ENCODE assay signal across 8 cellular contexts in genomic region chr12:2691340-2692111, GRCh38.
DNase-seq lines count a peak whose midpoint lies in the region; ATAC-seq, FAIRE-seq and TF ChIP-seq lines count a peak whose summit lies in the region.

No MANE protein-coding gene starts in this region.

- H3K4me1 ChIP-seq in mucosa of descending colon (ENCODE audit: low read depth): peaks cover 5% of the 10 kb centered on the region
- peaks cover 0 to 14% (median 13%) of the 10 kb centered on the region in 5 donors for H3K4me1 ChIP-seq in subcutaneous abdominal adipose tissue (ENCODE audit: control insufficient read depth in 5 of 5, insufficient read depth in 5 of 5, low read length in 5 of 5)

- intact Hi-C loops in mucosa of descending colon (cut with DNase I, micrococcal nuclease): no loop called here

- no peaks in the 10 kb centered on the region for H3K36me3 ChIP-seq in bronchial epithelial cell (ENCODE audit: control insufficient read depth, insufficient read depth, low read length)
- no peaks in the 10 kb centered on the region for H3K36me3 ChIP-seq in mucosa of descending colon (ENCODE audit: low read depth)
- no peaks in the 10 kb centered on the region for H3K36me3 ChIP-seq in subcutaneous abdominal adipose tissue (ENCODE audit: control insufficient read depth in 5 of 5, insufficient read depth in 5 of 5, low read length in 5 of 5)

- peak; percentile 49 for DNase-seq in NCI-H748 (lab: John Stamatoyannopoulos, UW; ENCODE audit: unreplicated experiment)
- no peak for DNase-seq in NCI-H748 treated with DMSO at 0.1 percent for 48 hours (lab: John Stamatoyannopoulos, UW)
- peak; percentile 42 for DNase-seq in SW480 (ENCODE audit: low spot score)
- DNase-seq in bronchial epithelial cell (ENCODE audit: low read depth): peak; percentile 4
- peak; percentile 30 to 69 (median 57) for DNase-seq in mucosa of descending colon
- DNase-seq in substantia nigra (lab: John Stamatoyannopoulos, UW): no peak

- H3K9ac ChIP-seq in subcutaneous abdominal adipose tissue (ENCODE audit: low read length in 5 of 5): no peak overlapping the region

- ATAC-seq in HG03108 (IDR thresholded peaks at IDR 0.05; ENCODE audit: unreplicated experiment): peak; percentile 84
- ATAC-seq in mucosa of descending colon: peak; percentile 90

- H3K4me3 ChIP-seq in bronchial epithelial cell (ENCODE audit: low read depth, low read length) (peak overlapping the region; percentile 38), mucosa of descending colon (peak overlapping the region; percentile 17), subcutaneous abdominal adipose tissue (ENCODE audit: low read depth in 1 of 5, low read length in 5 of 5) (peak overlapping the region in 4 of 5 donors; percentile 30 to 58 (median 44))

- H3K9me3 ChIP-seq in mucosa of descending colon (no peaks in the 10 kb centered on the region), subcutaneous abdominal adipose tissue (ENCODE audit: control insufficient read depth in 5 of 5, low read length in 5 of 5) (no peaks in the 10 kb centered on the region)

- H3K27me3 ChIP-seq in bronchial epithelial cell (ENCODE audit: control insufficient read depth, insufficient read depth, low read length) (no peaks in the 10 kb centered on the region), subcutaneous abdominal adipose tissue (ENCODE audit: control insufficient read depth in 5 of 5, insufficient read depth in 4 of 5, low read length in 5 of 5) (peaks cover 4 to 31% (median 21%) of the 10 kb centered on the region in 5 donors)

- no peak for FAIRE-seq in bronchial epithelial cell (lab: Jason Lieb, UNC)

- H3K27ac ChIP-seq in subcutaneous abdominal adipose tissue (ENCODE audit: low read depth, low read length): no peak overlapping the region
- H3K27ac ChIP-seq in substantia nigra (ENCODE audit: low read depth, low read length, poor library complexity, severe bottlenecking): no peak overlapping the region

- TF ChIP-seq CTCF in bronchial epithelial cell (IDR thresholded peaks at IDR 0.05; ENCODE audit: insufficient read depth, low read length, severe bottlenecking) (no peak), mucosa of descending colon (IDR thresholded peaks at IDR 0.05) (no peak)

Comparison
In these comparisons a context has a peak if more than half of its experiments do, and no peak if none do; other contexts are left out.
1. DNase-seq: peak in NCI-H748 (single experiment), SW480 (single experiment), bronchial epithelial cell (single experiment) and mucosa of descending colon (3 of 3); none in NCI-H748 treated with DMSO at 0.1 percent for 48 hours (single experiment) and substantia nigra (0 of 49).
2. Peak in every context shown above with its lines, with median percentiles within 50 percentile points of each other: H3K4me3 ChIP-seq.